ENCODE assay signal across 31 cellular contexts in genomic region chr1:160406131-160406968, GRCh38. TPM values are rescaled to one million over a fixed set of nuclear protein-coding genes. Genes with fewer than 3 reads are reported as not detected.
DNase-seq lines count a peak whose midpoint lies in the region; ATAC-seq and TF ChIP-seq lines count a peak whose summit lies in the region.
"Had no signal": no experiment of that assay in that cellular context is flagged by ENCODE, and none has a peak within 500 bp of the region (broad histone marks: within the 10 kb centered on the region; RNA-seq: fewer than 3 reads in every experiment).

No MANE protein-coding gene starts in this region.

- H3K27ac ChIP-seq in suprapubic skin = peak overlapping the region; percentile 46
- H3K27ac ChIP-seq in Karpas-422 (ENCODE audit: low read length) = no peak overlapping the region
- H3K27ac ChIP-seq: coronary artery, HL-60, parathyroid adenoma, SJCRH30, VCaP had no signal

- H3K9me2 ChIP-seq in Karpas-422 (replicated peaks; ENCODE audit: insufficient read depth, low read length) = no peaks in the 10 kb centered on the region

- H3K9me3 Mint-ChIP-seq in activated CD8-positive, alpha-beta memory T cell treated with anti-CD3 and anti-CD28 coated beads, Interleukin-2, amount 10 ng/mL, durations not matched to agents 7 days and 5 days (ENCODE audit: low read depth) = no peaks in the 10 kb centered on the region
- H3K9me3 Mint-ChIP-seq in WTC11 = no peaks in the 10 kb centered on the region
- H3K9me3 Mint-ChIP-seq in natural killer cell treated with Interleukin-12 subunit alpha and Interleukin-12 subunit beta and Interleukin-15 and Interleukin-18, amount 100 ng/mL, for 72 hours = no peaks in the 10 kb centered on the region
- H3K9me3 Mint-ChIP-seq: activated naive CD8-positive, alpha-beta T cell treated with anti-CD3 and anti-CD28 coated beads, Interleukin-2, amount 10 ng/mL, durations not matched to agents 7 days and 5 days; activated T-cell treated with anti-CD3 and anti-CD28 coated beads, Interleukin-2, amount 50 U/mL, for 4 hours; memory B cell; stimulated activated naive CD8-positive, alpha-beta T cell treated with anti-CD3 and anti-CD28 coated beads, Interleukin-15, amount 100 ng/mL, for 72 hours had no signal

- peak; percentile 26 for DNase-seq in activated CD8-positive, alpha-beta memory T cell treated with anti-CD3 and anti-CD28 coated beads, Interleukin-2, amount 10 ng/mL, durations not matched to agents 7 days and 5 days
- DNase-seq in activated CD8-positive, alpha-beta memory T cell treated with anti-CD3 and anti-CD28 coated beads, Interleukin-2, amount 50 U/mL, for 48 hours = no peak
- DNase-seq in WTC11 (ENCODE audit: low spot score) (no peak), islet precursor cell (peak; percentile 73), suprapubic skin (ENCODE audit: low spot score in 2 of 2) (no peak), Karpas-422 (no peak)
- no peak for DNase-seq in effector CD4-positive, alpha-beta T cell
- no peak for DNase-seq in natural killer cell treated with Interleukin-12 subunit alpha and Interleukin-12 subunit beta and Interleukin-15 and Interleukin-18, amount 100 ng/mL, for 72 hours (ENCODE audit: low spot score)
- DNase-seq: activated CD4-positive, alpha-beta T cell treated with anti-CD3 and anti-CD28 coated beads for 4 hours; activated gamma-delta T cell; activated naive CD8-positive, alpha-beta T cell treated with anti-CD3 and anti-CD28 coated beads, Interleukin-2, amount 10 ng/mL, durations not matched to agents 7 days and 5 days; activated T-cell treated with anti-CD3 and anti-CD28 coated beads, Interleukin-2, amount 50 U/mL, for 4 hours; aorta; GOT3; hippocampal formation; KBM-7; NCI-H1417 treated with DMSO at 0.1 percent for 48 hours; NCI-H2081 treated with DMSO at 0.1 percent for 48 hours; NCI-H748 treated with DMSO at 0.1 percent for 48 hours; stimulated activated CD4-positive, alpha-beta T cell treated with anti-CD3 and anti-CD28 coated beads, Interleukin-2, amount 100 ng/mL, for 24 hours; stimulated activated naive CD8-positive, alpha-beta T cell treated with anti-CD3 and anti-CD28 coated beads, Interleukin-15, amount 100 ng/mL, for 72 hours; SW 1271; T1000 had no signal

- H3K9me3 ChIP-seq in suprapubic skin (no peaks in the 10 kb centered on the region), Karpas-422 (ENCODE audit: low read length) (no peaks in the 10 kb centered on the region)
- H3K9me3 ChIP-seq: SJCRH30 had no signal

- no peak overlapping the region for H3K4me3 Mint-ChIP-seq in activated CD8-positive, alpha-beta memory T cell treated with anti-CD3 and anti-CD28 coated beads, Interleukin-2, amount 10 ng/mL, durations not matched to agents 7 days and 5 days
- no peak overlapping the region for H3K4me3 Mint-ChIP-seq in WTC11
- H3K4me3 Mint-ChIP-seq in natural killer cell treated with Interleukin-12 subunit alpha and Interleukin-12 subunit beta and Interleukin-15 and Interleukin-18, amount 100 ng/mL, for 72 hours = no peak overlapping the region
- H3K4me3 Mint-ChIP-seq: activated naive CD8-positive, alpha-beta T cell treated with anti-CD3 and anti-CD28 coated beads, Interleukin-2, amount 10 ng/mL, durations not matched to agents 7 days and 5 days; activated T-cell treated with anti-CD3 and anti-CD28 coated beads, Interleukin-2, amount 50 U/mL, for 4 hours; memory B cell; stimulated activated naive CD8-positive, alpha-beta T cell treated with anti-CD3 and anti-CD28 coated beads, Interleukin-15, amount 100 ng/mL, for 72 hours had no signal

- POLR2A ChIA-PET in WTC11 (lab: Charles Lee) = no interaction called here

- H3K27ac Mint-ChIP-seq in activated CD8-positive, alpha-beta memory T cell treated with anti-CD3 and anti-CD28 coated beads, Interleukin-2, amount 10 ng/mL, durations not matched to agents 7 days and 5 days = no peak overlapping the region
- peak overlapping the region; percentile 46 for H3K27ac Mint-ChIP-seq in WTC11
- no peak overlapping the region for H3K27ac Mint-ChIP-seq in natural killer cell treated with Interleukin-12 subunit alpha and Interleukin-12 subunit beta and Interleukin-15 and Interleukin-18, amount 100 ng/mL, for 72 hours
- H3K27ac Mint-ChIP-seq: activated naive CD8-positive, alpha-beta T cell treated with anti-CD3 and anti-CD28 coated beads, Interleukin-2, amount 10 ng/mL, durations not matched to agents 7 days and 5 days; memory B cell had no signal

- no peak for TF ChIP-seq POLR2A in suprapubic skin (IDR thresholded peaks at IDR 0.05)

- ATAC-seq in activated CD8-positive, alpha-beta memory T cell treated with anti-CD3 and anti-CD28 coated beads, Interleukin-2, amount 10 ng/mL, durations not matched to agents 7 days and 5 days = no peak
- no peak for ATAC-seq in WTC11
- no peak for ATAC-seq in natural killer cell treated with Interleukin-12 subunit alpha and Interleukin-12 subunit beta and Interleukin-15 and Interleukin-18, amount 100 ng/mL, for 72 hours
- ATAC-seq: activated T-cell treated with anti-CD3 and anti-CD28 coated beads, Interleukin-2, amount 50 U/mL, for 4 hours; left lobe of liver; stimulated activated naive CD8-positive, alpha-beta T cell treated with anti-CD3 and anti-CD28 coated beads, Interleukin-15, amount 100 ng/mL, for 72 hours had no signal

- H3K4me3 ChIP-seq in suprapubic skin = no peak overlapping the region
- no peak overlapping the region for H3K4me3 ChIP-seq in Karpas-422 (ENCODE audit: low read length)
- H3K4me3 ChIP-seq: coronary artery, SJCRH30 had no signal

- no peak overlapping the region for H3K4me2 ChIP-seq in Karpas-422 (ENCODE audit: low read depth, low read length, poor library complexity, severe bottlenecking)

- H3K36me3 ChIP-seq in suprapubic skin = no peaks in the 10 kb centered on the region
- H3K36me3 ChIP-seq in Karpas-422 (ENCODE audit: insufficient read depth, low read length) = no peaks in the 10 kb centered on the region
- H3K36me3 ChIP-seq: SJCRH30 had no signal

- H3K27me3 Mint-ChIP-seq in activated CD8-positive, alpha-beta memory T cell treated with anti-CD3 and anti-CD28 coated beads, Interleukin-2, amount 10 ng/mL, durations not matched to agents 7 days and 5 days = peaks cover 26% of the 10 kb centered on the region
- no peaks in the 10 kb centered on the region for H3K27me3 Mint-ChIP-seq in WTC11 (ENCODE audit: low read depth)
- H3K27me3 Mint-ChIP-seq in natural killer cell treated with Interleukin-12 subunit alpha and Interleukin-12 subunit beta and Interleukin-15 and Interleukin-18, amount 100 ng/mL, for 72 hours = peaks cover 10 to 11% of the 10 kb centered on the region in 2 donors

- CTCF ChIA-PET in activated CD8-positive, alpha-beta memory T cell treated with anti-CD3 and anti-CD28 coated beads, Interleukin-2, amount 10 ng/mL, durations not matched to agents 7 days and 5 days (lab: Charles Lee) = interaction anchor here (1.5 kb wide), 1 partner anchor 12 kb away, joined by 3 read pairs; no protein-coding TSS in a partner anchor
- CTCF ChIA-PET in WTC11 (lab: Charles Lee) = interaction anchor here (2.1 to 3.0 kb wide), 2 partner anchors 10 to 31 kb away, joined by 7 to 19 read pairs; no protein-coding TSS in a partner anchor

- H4K20me1 ChIP-seq in Karpas-422 (ENCODE audit: insufficient read depth, low read depth, low read length) = no peaks in the 10 kb centered on the region

- 70% methylated on average over 15 of the region's 15 CpGs for WGBS in suprapubic skin

- no peaks in the 10 kb centered on the region for H3K36me3 Mint-ChIP-seq in activated CD8-positive, alpha-beta memory T cell treated with anti-CD3 and anti-CD28 coated beads, Interleukin-2, amount 10 ng/mL, durations not matched to agents 7 days and 5 days
- H3K36me3 Mint-ChIP-seq in WTC11 = no peaks in the 10 kb centered on the region; the same call in 1 of the 2 replicates
- H3K36me3 Mint-ChIP-seq in natural killer cell treated with Interleukin-12 subunit alpha and Interleukin-12 subunit beta and Interleukin-15 and Interleukin-18, amount 100 ng/mL, for 72 hours = no peaks in the 10 kb centered on the region
- H3K36me3 Mint-ChIP-seq: activated naive CD8-positive, alpha-beta T cell treated with anti-CD3 and anti-CD28 coated beads, Interleukin-2, amount 10 ng/mL, durations not matched to agents 7 days and 5 days; memory B cell had no signal

- H3K79me2 ChIP-seq in Karpas-422 (ENCODE audit: low read length) = no peaks in the 10 kb centered on the region
- H3K79me2 ChIP-seq: parathyroid adenoma had no signal

- H3K4me1 Mint-ChIP-seq in activated CD8-positive, alpha-beta memory T cell treated with anti-CD3 and anti-CD28 coated beads, Interleukin-2, amount 10 ng/mL, durations not matched to agents 7 days and 5 days = no peaks in the 10 kb centered on the region
- peaks cover 98% of the 10 kb centered on the region for H3K4me1 Mint-ChIP-seq in WTC11
- H3K4me1 Mint-ChIP-seq in natural killer cell treated with Interleukin-12 subunit alpha and Interleukin-12 subunit beta and Interleukin-15 and Interleukin-18, amount 100 ng/mL, for 72 hours (ENCODE audit: low read depth in 2 of 2) = peaks cover 6% of the 10 kb centered on the region in 2 donors

- no peak for TF ChIP-seq EP300 in suprapubic skin (IDR thresholded peaks at IDR 0.05)

- no peaks in the 10 kb centered on the region for H3K27me3 ChIP-seq in suprapubic skin
- no peaks in the 10 kb centered on the region for H3K27me3 ChIP-seq in Karpas-422 (ENCODE audit: low read length)
- H3K27me3 ChIP-seq: SJCRH30 had no signal

- TF ChIP-seq CTCF in WTC11 (IDR thresholded peaks at IDR 0.05) = no peak
- TF ChIP-seq CTCF in suprapubic skin (IDR thresholded peaks at IDR 0.05) = no peak

- no peak overlapping the region for H2AFZ ChIP-seq in Karpas-422 (ENCODE audit: low read length)
- H2AFZ ChIP-seq: parathyroid adenoma had no signal

- H3K4me1 ChIP-seq in suprapubic skin = peaks cover 86% of the 10 kb centered on the region
- no peaks in the 10 kb centered on the region for H3K4me1 ChIP-seq in Karpas-422 (ENCODE audit: low read length)
- H3K4me1 ChIP-seq: parathyroid adenoma had no signal

- no peak overlapping the region for H3K9ac ChIP-seq in Karpas-422 (ENCODE audit: low read length)
- H3K9ac ChIP-seq: parathyroid adenoma had no signal

RNA-seq across cellular contexts. Expression of gene VANGL2, which starts 6.0 kb away (rescaled TPM):
- total RNA-seq in activated CD8-positive, alpha-beta memory T cell treated with anti-CD3 and anti-CD28 coated beads, Interleukin-2, amount 10 ng/mL, durations not matched to agents 7 days and 5 days = not detected
- total RNA-seq in WTC11 (2021) = 68.0 to 69.7 TPM (median 68.6 TPM) in 3 replicates
- total RNA-seq in suprapubic skin = 10 to 100 TPM; 18.7 to 39.7 (median 28.1) TPM
- total RNA-seq in Karpas-422 (2014; rRNA removed; shearing (Covaris generic); ENCODE audit: low replicate concordance) = 0.07 TPM in 1 of 2 replicates, not detected in the other
- not detected for total RNA-seq in natural killer cell treated with Interleukin-12 subunit alpha and Interleukin-12 subunit beta and Interleukin-15 and Interleukin-18, amount 100 ng/mL, for 72 hours

RNA-seq across cellular contexts. Expression of gene NHLH1, which starts 39.5 kb away (rescaled TPM):
- under 1 TPM; 0.35 to 0.44 TPM for total RNA-seq in activated CD8-positive, alpha-beta memory T cell treated with anti-CD3 and anti-CD28 coated beads, Interleukin-2, amount 10 ng/mL, durations not matched to agents 7 days and 5 days
- total RNA-seq in WTC11 (2021) = 0.69 to 0.70 TPM (median 0.69 TPM) in 3 replicates
- total RNA-seq in suprapubic skin = under 1 TPM in 1 of 4 donors, not detected in 3; 0.39 TPM
- total RNA-seq in Karpas-422 (2014; rRNA removed; shearing (Covaris generic); ENCODE audit: low replicate concordance) = 0.48 TPM in 1 of 2 replicates, not detected in the other
- 1 to 10 TPM; 1.2 to 2.0 TPM for total RNA-seq in natural killer cell treated with Interleukin-12 subunit alpha and Interleukin-12 subunit beta and Interleukin-15 and Interleukin-18, amount 100 ng/mL, for 72 hours
- total RNA-seq: cardiac septum had no signal

Comparison
In these comparisons a context has a peak if more than half of its experiments do, and no peak if none do; other contexts are left out.
1. DNase-seq: peak in activated CD8-positive, alpha-beta memory T cell treated with anti-CD3 and anti-CD28 coated beads, Interleukin-2, amount 10 ng/mL, durations not matched to agents 7 days and 5 days (single experiment) and islet precursor cell (single experiment); none in activated CD8-positive, alpha-beta memory T cell treated with anti-CD3 and anti-CD28 coated beads, Interleukin-2, amount 50 U/mL, for 48 hours (single experiment), WTC11 (single experiment), suprapubic skin (0 of 2), Karpas-422 (single experiment), effector CD4-positive, alpha-beta T cell (single experiment) and natural killer cell treated with Interleukin-12 subunit alpha and Interleukin-12 subunit beta and Interleukin-15 and Interleukin-18, amount 100 ng/mL, for 72 hours (single experiment).
2. RNA of gene VANGL2, which starts 6.0 kb away (total RNA-seq): 68.0 to 69.7 TPM in WTC11 and 18.7 to 39.7 TPM in suprapubic skin; not detected in activated CD8-positive, alpha-beta memory T cell treated with anti-CD3 and anti-CD28 coated beads, Interleukin-2, amount 10 ng/mL, durations not matched to agents 7 days and 5 days, 0.07 TPM in Karpas-422 and not detected in natural killer cell treated with Interleukin-12 subunit alpha and Interleukin-12 subunit beta and Interleukin-15 and Interleukin-18, amount 100 ng/mL, for 72 hours; every median in the first group is over 10 times any median in the second.